In the genomic region with DNA sequence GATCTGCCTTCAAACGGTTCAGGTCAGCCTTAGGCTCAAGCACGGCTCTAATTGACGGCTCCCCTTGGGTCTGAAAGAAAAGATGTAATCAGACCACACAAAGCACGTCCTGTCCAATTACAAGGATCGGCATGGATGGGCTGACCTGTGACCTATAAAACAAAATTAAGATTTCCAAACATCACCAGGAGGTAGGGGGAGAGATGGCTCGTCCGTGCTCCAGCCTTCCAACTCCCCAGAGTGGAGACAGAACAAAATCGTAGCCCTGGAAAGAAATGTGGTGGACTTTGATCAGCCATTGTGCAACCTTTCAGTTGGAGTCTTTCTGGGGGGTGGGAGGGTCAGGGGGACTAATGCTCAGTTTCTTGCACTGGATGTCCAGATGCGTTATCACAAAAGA, we compare ENCODE assay signal across 26 cellular contexts.
"Had no signal": no experiment of that assay in that cellular context is flagged by ENCODE, and none has a peak within 500 bp of the region (broad histone marks: within the 10 kb centered on the region; RNA-seq: fewer than 3 reads in every experiment).

No MANE protein-coding gene starts in this region.

- DNase-seq: activated CD4-positive, alpha-beta T cell treated with anti-CD3 and anti-CD28 coated beads for 36 hours; activated CD4-positive, CD25-positive, alpha-beta regulatory T cell; activated effector memory CD4-positive, alpha-beta T cell treated with Interleukin-2 at 50 U/mL for 16 hours; activated naive CD4-positive, alpha-beta T cell treated with Interleukin-2 at 50 U/mL for 16 hours; aorta; foreskin keratinocyte; heart right ventricle; kidney glomerular epithelial cell; left lung; mucosa of descending colon; psoas muscle; stimulated activated CD4-positive, alpha-beta T cell treated with anti-CD3 and anti-CD28 coated beads, Interleukin-12 subunit alpha, Interleukin-12 subunit beta, amount 100 ng/mL, for 4 hours; stimulated activated CD4-positive, alpha-beta T cell treated with anti-CD3 and anti-CD28 coated beads, Interleukin-4, amount 100 ng/mL, for 4 hours; stimulated activated CD8-positive, alpha-beta memory T cell treated with anti-CD3 and anti-CD28 coated beads, Interleukin-4, amount 100 ng/mL, for 48 hours; stimulated activated naive CD8-positive, alpha-beta T cell treated with anti-CD3 and anti-CD28 coated beads, Interleukin-15, amount 100 ng/mL, for 72 hours; T-helper 1 cell; thyroid gland had no signal

- H3K9me3 Mint-ChIP-seq: brain; nephron; stimulated activated memory B cell treated with anti-CD40 and anti-IgM and Interleukin-4, amounts not matched to agents 10 μg/mL and 1 μg/mL and 100 μg/mL, for 72 hours; stimulated activated naive CD8-positive, alpha-beta T cell treated with anti-CD3 and anti-CD28 coated beads, Interleukin-15, amount 100 ng/mL, for 72 hours had no signal

- H3K27ac Mint-ChIP-seq: activated CD4-positive, alpha-beta T cell treated with anti-CD3 and anti-CD28 coated beads for 36 hours; activated naive CD8-positive, alpha-beta T cell; nephron; stimulated activated memory B cell treated with anti-CD40 and anti-IgM and Interleukin-4, amounts not matched to agents 10 μg/mL and 1 μg/mL and 100 μg/mL, for 72 hours; stimulated activated naive CD8-positive, alpha-beta T cell treated with anti-CD3 and anti-CD28 coated beads, Interleukin-15, amount 100 ng/mL, for 72 hours had no signal

- H3K4me3 Mint-ChIP-seq: activated CD4-positive, alpha-beta T cell treated with anti-CD3 and anti-CD28 coated beads for 36 hours; activated naive CD8-positive, alpha-beta T cell; nephron; stimulated activated memory B cell treated with anti-CD40 and anti-IgM and Interleukin-4, amounts not matched to agents 10 μg/mL and 1 μg/mL and 100 μg/mL, for 72 hours; stimulated activated naive CD8-positive, alpha-beta T cell treated with anti-CD3 and anti-CD28 coated beads, Interleukin-15, amount 100 ng/mL, for 72 hours had no signal

- H3K27me3 ChIP-seq: foreskin keratinocyte, ovary, thyroid gland had no signal

- ATAC-seq: activated CD4-positive, alpha-beta T cell treated with anti-CD3 and anti-CD28 coated beads for 36 hours; foreskin keratinocyte; heart right ventricle; left lung; mucosa of descending colon; psoas muscle; right cardiac atrium; stimulated activated memory B cell treated with anti-CD40 and anti-IgM and Interleukin-4, amounts not matched to agents 10 μg/mL and 1 μg/mL and 100 μg/mL, for 72 hours; stimulated activated naive CD8-positive, alpha-beta T cell treated with anti-CD3 and anti-CD28 coated beads, Interleukin-15, amount 100 ng/mL, for 72 hours had no signal

- H3K27ac ChIP-seq: coronary artery, foreskin keratinocyte, heart right ventricle, left lung, psoas muscle, skin epidermis, thyroid gland had no signal

- H3K27me3 Mint-ChIP-seq: stimulated activated memory B cell treated with anti-CD40 and anti-IgM and Interleukin-4, amounts not matched to agents 10 μg/mL and 1 μg/mL and 100 μg/mL, for 72 hours had no signal

- H3K36me3 Mint-ChIP-seq: activated naive CD8-positive, alpha-beta T cell; brain; stimulated activated memory B cell treated with anti-CD40 and anti-IgM and Interleukin-4, amounts not matched to agents 10 μg/mL and 1 μg/mL and 100 μg/mL, for 72 hours had no signal

- H3K4me3 ChIP-seq: coronary artery, heart right ventricle, left lung, lung, mucosa of descending colon, ovary, psoas muscle, skin epidermis, thyroid gland had no signal

- H3K36me3 ChIP-seq: heart right ventricle, left lung, ovary, thyroid gland had no signal

- H3K4me1 ChIP-seq: foreskin keratinocyte, heart right ventricle, left lung, psoas muscle, thyroid gland had no signal

- H3K4me1 Mint-ChIP-seq: activated CD4-positive, alpha-beta T cell treated with anti-CD3 and anti-CD28 coated beads for 36 hours; stimulated activated memory B cell treated with anti-CD40 and anti-IgM and Interleukin-4, amounts not matched to agents 10 μg/mL and 1 μg/mL and 100 μg/mL, for 72 hours; stimulated activated naive CD8-positive, alpha-beta T cell treated with anti-CD3 and anti-CD28 coated beads, Interleukin-15, amount 100 ng/mL, for 72 hours had no signal

- H3K9me3 ChIP-seq: heart right ventricle, left lung, mucosa of descending colon, ovary, psoas muscle, thyroid gland had no signal
